In the genomic region with DNA sequence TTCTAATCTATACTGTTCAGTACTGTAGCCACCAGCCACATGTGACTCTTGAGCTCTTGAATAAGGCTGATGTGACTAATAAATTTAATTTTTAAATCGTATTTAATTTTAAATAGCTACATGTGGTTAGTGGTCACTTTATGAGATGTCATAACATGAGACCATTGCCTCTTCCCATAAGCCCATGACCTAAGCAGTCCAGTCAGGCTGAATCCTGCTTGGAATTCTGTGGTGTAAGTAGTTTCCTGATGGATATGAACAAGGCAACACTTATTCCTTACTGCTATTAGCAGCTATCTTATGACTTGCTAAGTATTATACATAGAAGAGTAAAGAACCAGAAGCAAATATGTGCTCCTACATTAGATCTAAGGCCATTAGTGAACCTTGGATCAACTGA, we compare ENCODE assay signal across 7 cellular contexts.
"Had no signal": no experiment of that assay in that cellular context is flagged by ENCODE, and none has a peak within 500 bp of the region (broad histone marks: within the 10 kb centered on the region; RNA-seq: fewer than 3 reads in every experiment).

No MANE protein-coding gene starts in this region.

- H3K4me2 ChIP-seq: GM23338 had no signal

- FAIRE-seq: H1, H54, HTR-8/SVneo had no signal

- DNase-seq: H9, HCEC 1CT, KBM-7 had no signal

- ATAC-seq: GM23338 had no signal

- H3K4me3 ChIP-seq: GM23338 had no signal

- H2AFZ ChIP-seq: GM23338 had no signal
